In the genomic region with DNA sequence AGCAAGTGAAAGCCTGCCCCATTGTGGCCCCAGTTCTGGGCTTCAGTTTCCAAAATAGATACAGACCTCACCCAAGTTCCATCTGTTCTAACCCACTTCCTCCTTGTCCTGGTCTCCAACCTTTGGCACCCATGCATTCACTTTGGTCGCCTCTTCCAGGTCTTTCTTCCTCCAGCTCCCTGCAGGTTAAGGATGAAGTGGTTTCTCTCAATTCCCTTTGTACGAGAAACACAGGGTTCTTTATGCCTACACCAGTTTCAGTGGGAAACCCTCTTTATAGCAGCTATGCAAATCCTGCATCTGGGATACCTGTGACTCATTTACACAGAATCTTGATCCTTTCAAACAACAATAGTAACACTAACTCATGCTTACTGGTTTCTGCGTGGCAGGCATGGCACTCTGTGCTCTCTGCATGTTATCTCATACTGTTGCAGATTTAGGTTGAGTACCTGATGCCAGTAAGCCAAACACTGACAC, we compare ENCODE assay signal across 10 cellular contexts.
A peak's percentile ranks its signal among the peaks of the same experiment; 100 is the strongest.
DNase-seq lines count a peak whose midpoint lies in the region; ATAC-seq, FAIRE-seq and TF ChIP-seq lines count a peak whose summit lies in the region.
"Had no signal": no experiment of that assay in that cellular context is flagged by ENCODE, and none has a peak within 500 bp of the region (broad histone marks: within the 10 kb centered on the region; RNA-seq: fewer than 3 reads in every experiment).

No MANE protein-coding gene starts in this region.

- no peaks in the 10 kb centered on the region for H3K27me3 Mint-ChIP-seq in activated T-cell treated with anti-CD3 and anti-CD28 coated beads, Interleukin-2, amount 50 U/mL, for 24 hours
- H3K27me3 Mint-ChIP-seq in stimulated activated naive B cell treated with anti-CD40 and anti-IgM and Interleukin-4, amounts not matched to agents 10 μg/mL and 1 μg/mL and 100 μg/mL, for 72 hours: no peaks in the 10 kb centered on the region

- H3K9ac ChIP-seq in NT2/D1 (ENCODE audit: insufficient read length, low read depth): no peak overlapping the region

- H3K4me1 ChIP-seq in NT2/D1 (ENCODE audit: insufficient read depth, insufficient read length) (peaks cover 5% of the 10 kb centered on the region), small intestine (ENCODE audit: control insufficient read depth in 2 of 2, insufficient read depth in 1 of 2, low read depth in 1 of 2, low read length in 1 of 2) (peaks cover 0 to 15% of the 10 kb centered on the region in 2 donors)

- ATAC-seq in stimulated activated naive B cell treated with anti-CD40 and anti-IgM and Interleukin-4, amounts not matched to agents 10 μg/mL and 1 μg/mL and 100 μg/mL, for 72 hours (replicated peaks): peak; percentile 57 to 80

- DNase-seq in activated T-cell treated with anti-CD3 and anti-CD28 coated beads, Interleukin-2, amount 50 U/mL, for 24 hours: no peak
- no peak for DNase-seq in activated T-cell treated with anti-CD3 and anti-CD28 coated beads, Interleukin-2, amount 50 U/mL, for 1 hour
- peak; percentile 13 for DNase-seq in NT2/D1 (ENCODE audit: low read depth, low spot score)
- peak; percentile 87 for DNase-seq in bronchial epithelial cell (ENCODE audit: low read depth)
- DNase-seq in stimulated activated naive B cell treated with anti-CD40 and anti-IgM and Interleukin-4, amounts not matched to agents 10 μg/mL and 1 μg/mL and 100 μg/mL, for 72 hours: peak; percentile 24
- DNase-seq in small intestine: no peak
- no peak for DNase-seq in HK-2 (ENCODE audit: unreplicated experiment)
- DNase-seq in RCC 7860 (ENCODE audit: low spot score): no peak
- DNase-seq: DND-41, hypothalamus had no signal

- peak overlapping the region; percentile 90 for H3K27ac Mint-ChIP-seq in activated T-cell treated with anti-CD3 and anti-CD28 coated beads, Interleukin-2, amount 50 U/mL, for 24 hours
- peak overlapping the region; percentile 57 for H3K27ac Mint-ChIP-seq in stimulated activated naive B cell treated with anti-CD40 and anti-IgM and Interleukin-4, amounts not matched to agents 10 μg/mL and 1 μg/mL and 100 μg/mL, for 72 hours

- H3K36me3 ChIP-seq in NT2/D1 (ENCODE audit: insufficient read depth, insufficient read length, low read length): no peaks in the 10 kb centered on the region
- H3K36me3 ChIP-seq in bronchial epithelial cell (ENCODE audit: control insufficient read depth, insufficient read depth, low read length): no peaks in the 10 kb centered on the region
- no peaks in the 10 kb centered on the region for H3K36me3 ChIP-seq in small intestine (ENCODE audit: control insufficient read depth in 2 of 2, insufficient read depth in 2 of 2, low read length in 2 of 2)

- H3K9me3 Mint-ChIP-seq in activated T-cell treated with anti-CD3 and anti-CD28 coated beads, Interleukin-2, amount 50 U/mL, for 24 hours: no peaks in the 10 kb centered on the region
- H3K9me3 Mint-ChIP-seq in stimulated activated naive B cell treated with anti-CD40 and anti-IgM and Interleukin-4, amounts not matched to agents 10 μg/mL and 1 μg/mL and 100 μg/mL, for 72 hours: peaks cover 3 to 6% of the 10 kb centered on the region in 2 donors

- peaks cover 84% of the 10 kb centered on the region for H3K4me1 Mint-ChIP-seq in activated T-cell treated with anti-CD3 and anti-CD28 coated beads, Interleukin-2, amount 50 U/mL, for 24 hours (ENCODE audit: low read depth)
- H3K4me1 Mint-ChIP-seq in stimulated activated naive B cell treated with anti-CD40 and anti-IgM and Interleukin-4, amounts not matched to agents 10 μg/mL and 1 μg/mL and 100 μg/mL, for 72 hours: peaks cover 60 to 82% of the 10 kb centered on the region in 2 donors

- H3K27ac ChIP-seq in small intestine (ENCODE audit: low read depth in 1 of 2, low read length in 1 of 2): no peak overlapping the region

- H3K4me3 Mint-ChIP-seq in activated T-cell treated with anti-CD3 and anti-CD28 coated beads, Interleukin-2, amount 50 U/mL, for 24 hours: peak overlapping the region; percentile 45
- H3K4me3 Mint-ChIP-seq in stimulated activated naive B cell treated with anti-CD40 and anti-IgM and Interleukin-4, amounts not matched to agents 10 μg/mL and 1 μg/mL and 100 μg/mL, for 72 hours: peak overlapping the region; percentile 25 to 61

- peaks cover 34% of the 10 kb centered on the region for H3K36me3 Mint-ChIP-seq in activated T-cell treated with anti-CD3 and anti-CD28 coated beads, Interleukin-2, amount 50 U/mL, for 24 hours (ENCODE audit: low read depth)
- H3K36me3 Mint-ChIP-seq in stimulated activated naive B cell treated with anti-CD40 and anti-IgM and Interleukin-4, amounts not matched to agents 10 μg/mL and 1 μg/mL and 100 μg/mL, for 72 hours: peaks cover 31 to 37% of the 10 kb centered on the region in 2 donors

- FAIRE-seq in bronchial epithelial cell (lab: Jason Lieb, UNC) (no peak), small intestine (lab: Jason Lieb, UNC) (no peak), RCC 7860 (lab: Jason Lieb, UNC) (no peak)

- 63 to 76% (median 71%) methylated on average over 3 of the region's 3 CpGs for WGBS in small intestine, 3 donors

- no peak overlapping the region for H3K4me3 ChIP-seq in NT2/D1 (ENCODE audit: insufficient read length, low read depth)
- no peak overlapping the region for H3K4me3 ChIP-seq in bronchial epithelial cell (ENCODE audit: low read depth, low read length)
- H3K4me3 ChIP-seq in small intestine (ENCODE audit: low read depth in 1 of 2, low read length in 2 of 2): no peak overlapping the region

- H3K27me3 ChIP-seq in NT2/D1 (ENCODE audit: insufficient read depth, insufficient read length) (no peaks in the 10 kb centered on the region), bronchial epithelial cell (ENCODE audit: control insufficient read depth, insufficient read depth, low read length) (no peaks in the 10 kb centered on the region), small intestine (ENCODE audit: control insufficient read depth in 2 of 2, insufficient read depth in 2 of 2, low read length in 2 of 2) (no peaks in the 10 kb centered on the region)

- no peak for TF ChIP-seq CTCF in bronchial epithelial cell (IDR thresholded peaks at IDR 0.05; ENCODE audit: insufficient read depth, low read length, severe bottlenecking)

- H3K9me3 ChIP-seq in NT2/D1 (ENCODE audit: insufficient read depth, low read length) (no peaks in the 10 kb centered on the region), small intestine (ENCODE audit: control insufficient read depth, low read depth) (no peaks in the 10 kb centered on the region)

Comparison
In these comparisons a context has a peak if more than half of its experiments do, and no peak if none do; other contexts are left out.
1. DNase-seq: peak in NT2/D1 (single experiment), bronchial epithelial cell (single experiment) and stimulated activated naive B cell treated with anti-CD40 and anti-IgM and Interleukin-4, amounts not matched to agents 10 μg/mL and 1 μg/mL and 100 μg/mL, for 72 hours (single experiment); none in activated T-cell treated with anti-CD3 and anti-CD28 coated beads, Interleukin-2, amount 50 U/mL, for 24 hours (single experiment), activated T-cell treated with anti-CD3 and anti-CD28 coated beads, Interleukin-2, amount 50 U/mL, for 1 hour (single experiment), small intestine (single experiment), HK-2 (single experiment) and RCC 7860 (single experiment).